In genomic region chr7:139023076-139023475, GRCh38 we compare ENCODE assay signal across 21 cellular contexts.
"Had no signal": no experiment of that assay in that cellular context is flagged by ENCODE, and none has a peak within 500 bp of the region (broad histone marks: within the 10 kb centered on the region; RNA-seq: fewer than 3 reads in every experiment).

No MANE protein-coding gene starts in this region.

- H3K27me3 ChIP-seq: brain microvascular endothelial cell, heart right ventricle, ovary, tibial nerve, vagina had no signal

- H3K9me3 Mint-ChIP-seq: activated B cell treated with CpG ODN at 0.5 μM for 24 hours; activated CD4-positive, alpha-beta T cell treated with anti-CD3 and anti-CD28 coated beads, Interleukin-2, amount 10 ng/mL, durations not matched to agents 7 days and 5 days; activated T-helper 2 cell treated with anti-CD3 and anti-CD28 coated beads, Interferon-gamma antibody, Interleukin-2, Interleukin-4, amounts not matched to agents 10 μg/mL and 5 μg/mL and 100 μg/mL, durations not matched to agents 14 hours and 24 hours and 36 hours; memory B cell; neural crest cell; stimulated activated effector memory CD8-positive, alpha-beta T cell treated with anti-CD3 and anti-CD28 coated beads, Interleukin-12 subunit alpha, Interleukin-12 subunit beta, amount 100 ng/mL, for 72 hours had no signal

- H3K4me3 Mint-ChIP-seq: activated B cell treated with CpG ODN at 0.5 μM for 24 hours; activated CD4-positive, alpha-beta T cell treated with anti-CD3 and anti-CD28 coated beads, Interleukin-2, amount 10 ng/mL, durations not matched to agents 7 days and 5 days; memory B cell; neural crest cell; stimulated activated effector memory CD8-positive, alpha-beta T cell treated with anti-CD3 and anti-CD28 coated beads, Interleukin-12 subunit alpha, Interleukin-12 subunit beta, amount 100 ng/mL, for 72 hours had no signal

- ATAC-seq: esophagus mucosa; heart right ventricle; stimulated activated effector memory CD8-positive, alpha-beta T cell treated with anti-CD3 and anti-CD28 coated beads, Interleukin-12 subunit alpha, Interleukin-12 subunit beta, amount 100 ng/mL, for 72 hours had no signal

- H3K27ac ChIP-seq: brain microvascular endothelial cell, heart right ventricle, left ventricle myocardium inferior, ovary, vagina had no signal

- H3K9me3 ChIP-seq: heart right ventricle, left ventricle myocardium inferior, ovary, tibial nerve, vagina had no signal

- H3K27ac Mint-ChIP-seq: activated B cell treated with CpG ODN at 0.5 μM for 24 hours; activated CD4-positive, alpha-beta T cell treated with anti-CD3 and anti-CD28 coated beads, Interleukin-2, amount 10 ng/mL, durations not matched to agents 7 days and 5 days; activated T-helper 2 cell treated with anti-CD3 and anti-CD28 coated beads, Interferon-gamma antibody, Interleukin-2, Interleukin-4, amounts not matched to agents 10 μg/mL and 5 μg/mL and 100 μg/mL, durations not matched to agents 14 hours and 24 hours and 36 hours; memory B cell had no signal

- H3K36me3 ChIP-seq: ovary had no signal

- H3K27me3 Mint-ChIP-seq: activated B cell treated with CpG ODN at 0.5 μM for 24 hours; activated CD4-positive, alpha-beta T cell treated with anti-CD3 and anti-CD28 coated beads, Interleukin-2, amount 10 ng/mL, durations not matched to agents 7 days and 5 days; memory B cell had no signal

- H3K4me1 ChIP-seq: heart right ventricle, left ventricle myocardium inferior, vagina had no signal

- H3K4me1 Mint-ChIP-seq: activated B cell treated with CpG ODN at 0.5 μM for 24 hours, memory B cell had no signal

- DNase-seq: activated B cell treated with CpG ODN at 0.5 μM for 24 hours; activated CD4-positive, alpha-beta T cell treated with anti-CD3 and anti-CD28 coated beads, Interleukin-2, amount 10 ng/mL, durations not matched to agents 7 days and 5 days; activated CD8-positive, alpha-beta memory T cell treated with anti-CD3 and anti-CD28 coated beads for 24 hours; activated naive CD4-positive, alpha-beta T cell treated with anti-CD3 and anti-CD28 coated beads, Interleukin-2, amount 50 U/mL, for 16 hours; activated T-cell treated with anti-CD3 and anti-CD28 coated beads for 4 hours; amniotic stem cell; brain microvascular endothelial cell; cerebellar nuclear complex; heart right ventricle; islet precursor cell; left ventricle myocardium inferior; ovary; retina; small intestine had no signal

- H3K4me3 ChIP-seq: heart right ventricle, left ventricle myocardium inferior, ovary, tibial nerve, vagina had no signal
